Comparison of ENCODE assay signal across 1 cellular context in the genomic region with DNA sequence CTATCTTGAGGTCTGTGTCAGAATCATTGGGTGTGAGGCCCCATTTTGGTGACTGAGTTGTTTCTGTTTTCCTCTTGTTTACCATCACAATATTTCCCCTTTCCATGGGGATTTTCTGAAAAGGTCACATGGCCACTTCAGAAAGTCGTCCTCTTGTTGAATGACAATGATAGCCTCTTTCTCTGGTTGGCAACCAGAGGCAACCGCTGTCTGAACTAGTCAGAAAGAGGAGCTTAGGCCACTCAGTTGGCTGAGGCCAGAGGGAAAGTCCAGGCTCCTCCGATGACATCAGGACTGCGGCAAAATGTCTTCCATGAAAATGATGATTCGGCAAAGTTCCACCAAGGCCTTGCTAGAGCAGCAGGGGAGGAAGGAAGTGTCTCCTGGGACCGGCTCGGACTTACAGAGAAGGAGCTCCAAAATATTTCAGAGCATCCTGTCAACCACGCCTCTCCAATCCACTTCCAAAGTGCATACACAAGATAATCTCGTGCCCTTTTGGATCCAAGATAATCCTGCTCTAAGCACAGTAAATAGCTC.
TF ChIP-seq lines count a peak whose summit lies in the region.

No MANE protein-coding gene starts in this region.

TF ChIP-seq in H1, 55 proteins besides CTCF, POLR2A, EP300 and RAD21:
- no peak for TF ChIP-seq JUND (IDR thresholded peaks at IDR 0.05; ENCODE audit: low read length)
- TF ChIP-seq MAFK (IDR thresholded peaks at IDR 0.05; ENCODE audit: low read depth, low read length) = peak; percentile 81
- no peak for TF ChIP-seq NRF1 (IDR thresholded peaks at IDR 0.05; ENCODE audit: low read depth, low read length)
